In the genomic region with DNA sequence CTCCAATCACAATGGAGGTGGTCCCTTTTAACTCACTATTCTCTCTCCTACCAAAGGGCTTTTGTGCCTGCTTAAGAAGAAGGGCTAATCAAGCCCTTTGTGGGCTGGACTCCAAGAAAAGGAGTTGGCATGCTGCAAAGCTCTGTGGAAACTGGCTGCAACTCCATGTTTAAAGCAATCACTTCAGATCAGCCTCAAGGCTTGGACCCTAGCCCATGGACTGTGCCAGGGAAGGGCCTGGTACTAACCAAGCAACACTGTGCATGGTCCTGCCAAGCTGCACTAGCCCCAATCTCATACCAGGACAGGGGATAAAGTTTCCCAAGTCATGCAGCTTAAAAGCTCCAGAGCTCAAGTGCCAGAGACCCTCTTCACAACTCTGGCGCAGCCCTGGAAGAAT, we compare ENCODE assay signal across 11 cellular contexts.
DNase-seq lines count a peak whose midpoint lies in the region; ATAC-seq and TF ChIP-seq lines count a peak whose summit lies in the region.
"Had no signal": no experiment of that assay in that cellular context is flagged by ENCODE, and none has a peak within 500 bp of the region (broad histone marks: within the 10 kb centered on the region; RNA-seq: fewer than 3 reads in every experiment).

No MANE protein-coding gene starts in this region.

- peaks cover 1% of the 10 kb centered on the region for H3K36me3 Mint-ChIP-seq in activated naive CD4-positive, alpha-beta T cell treated with anti-CD3 and anti-CD28 coated beads, Interleukin-2, amount 50 U/mL, for 24 hours
- peaks cover 3% of the 10 kb centered on the region for H3K36me3 Mint-ChIP-seq in activated naive CD4-positive, alpha-beta T cell treated with anti-CD3 and anti-CD28 coated beads for 36 hours (ENCODE audit: low read depth)

- no peaks in the 10 kb centered on the region for H3K27me3 Mint-ChIP-seq in activated naive CD4-positive, alpha-beta T cell treated with anti-CD3 and anti-CD28 coated beads, Interleukin-2, amount 50 U/mL, for 24 hours
- no peaks in the 10 kb centered on the region for H3K27me3 Mint-ChIP-seq in activated naive CD4-positive, alpha-beta T cell treated with anti-CD3 and anti-CD28 coated beads for 36 hours (ENCODE audit: low read depth)

- H3K4me1 Mint-ChIP-seq in activated naive CD4-positive, alpha-beta T cell treated with anti-CD3 and anti-CD28 coated beads, Interleukin-2, amount 50 U/mL, for 24 hours = no peaks in the 10 kb centered on the region
- H3K4me1 Mint-ChIP-seq in activated naive CD4-positive, alpha-beta T cell treated with anti-CD3 and anti-CD28 coated beads for 36 hours (ENCODE audit: low read depth) = no peaks in the 10 kb centered on the region

- WGBS in ectodermal cell, 2 experiments = 94 to 98% methylated on average over 1 of the region's 1 CpG

- no peaks in the 10 kb centered on the region for H3K9me3 Mint-ChIP-seq in activated naive CD4-positive, alpha-beta T cell treated with anti-CD3 and anti-CD28 coated beads, Interleukin-2, amount 50 U/mL, for 24 hours
- H3K9me3 Mint-ChIP-seq in activated naive CD4-positive, alpha-beta T cell treated with anti-CD3 and anti-CD28 coated beads for 36 hours = no peaks in the 10 kb centered on the region

- CTCF ChIA-PET in activated naive CD4-positive, alpha-beta T cell treated with anti-CD3 and anti-CD28 coated beads for 36 hours (lab: Charles Lee) = interaction anchor here (1.7 to 5.9 kb wide), 2 partner anchors 180 to 206 kb away, joined by 3 to 38 read pairs; no protein-coding TSS in a partner anchor

- intact Hi-C loops in activated naive CD4-positive, alpha-beta T cell treated with anti-CD3 and anti-CD28 coated beads for 36 hours (cut with micrococcal nuclease) = no loop called here
- intact Hi-C loops in upper lobe of right lung (cut with DNase I) = no loop called here

- H3K4me3 Mint-ChIP-seq in activated naive CD4-positive, alpha-beta T cell treated with anti-CD3 and anti-CD28 coated beads, Interleukin-2, amount 50 U/mL, for 24 hours = no peak overlapping the region
- no peak overlapping the region for H3K4me3 Mint-ChIP-seq in activated naive CD4-positive, alpha-beta T cell treated with anti-CD3 and anti-CD28 coated beads for 36 hours

- H3K9me3 ChIP-seq in ectodermal cell (ENCODE audit: control insufficient read depth, low read length) (no peaks in the 10 kb centered on the region), upper lobe of right lung (no peaks in the 10 kb centered on the region)

- H3K27ac ChIP-seq in ectodermal cell (ENCODE audit: insufficient read depth, low read depth, low read length, poor library complexity, severe bottlenecking) (peak overlapping the region; percentile 4), upper lobe of right lung (no peak overlapping the region)

- no peaks in the 10 kb centered on the region for H3K36me3 ChIP-seq in ectodermal cell (ENCODE audit: control insufficient read depth, insufficient read depth, low read length)
- no peaks in the 10 kb centered on the region for H3K36me3 ChIP-seq in upper lobe of right lung

- H3K27me3 ChIP-seq in ectodermal cell (ENCODE audit: control insufficient read depth, insufficient read depth, low read length, poor library complexity, severe bottlenecking) (no peaks in the 10 kb centered on the region), upper lobe of right lung (no peaks in the 10 kb centered on the region)

- in situ Hi-C loops in GM13977 (cut with MboI; ENCODE audit: low pct_unique_long_range_greater_than_20kb, low sequenced_read_pairs, unreplicated experiment) = loop anchor here (25.0 kb wide), 1 partner anchor 292 kb away; no protein-coding TSS in a partner anchor

- ATAC-seq in upper lobe of right lung = peak; percentile 88

- H3K27ac Mint-ChIP-seq in activated naive CD4-positive, alpha-beta T cell treated with anti-CD3 and anti-CD28 coated beads, Interleukin-2, amount 50 U/mL, for 24 hours = peak overlapping the region; percentile 30
- no peak overlapping the region for H3K27ac Mint-ChIP-seq in activated naive CD4-positive, alpha-beta T cell treated with anti-CD3 and anti-CD28 coated beads for 36 hours

- H3K4me3 ChIP-seq in ectodermal cell (ENCODE audit: insufficient read depth, low read depth, low read length) (no peak overlapping the region), upper lobe of right lung (no peak overlapping the region)

- H3K4me1 ChIP-seq in ectodermal cell (ENCODE audit: control insufficient read depth, insufficient read depth, low read length) (peaks cover 9% of the 10 kb centered on the region), upper lobe of right lung (peaks cover 4% of the 10 kb centered on the region)

- no peak for DNase-seq in activated naive CD4-positive, alpha-beta T cell treated with anti-CD3 and anti-CD28 coated beads for 36 hours
- DNase-seq in middle frontal gyrus (ENCODE audit: extremely low spot score, low spot score) (peak; percentile 76), upper lobe of right lung (peak; percentile 75), GM13977 (ENCODE audit: low spot score) (no peak), OCI-M1 (lab: John Stamatoyannopoulos, UW) (no peak)
- DNase-seq in stimulated activated CD4-positive, alpha-beta T cell treated with anti-CD3 and anti-CD28 coated beads, Interleukin-12 subunit alpha, Interleukin-12 subunit beta, amount 100 ng/mL, for 4 hours = no peak
- DNase-seq: activated gamma-delta T cell, GDM1, KBM-7 had no signal

- no peak for TF ChIP-seq CTCF in upper lobe of right lung (IDR thresholded peaks at IDR 0.05)
- TF ChIP-seq CTCF in GM13977 (IDR thresholded peaks at IDR 0.05; ENCODE audit: extremely low read depth, insufficient read depth, missing control alignments) = no peak

Comparison
In these comparisons a context has a peak if more than half of its experiments do, and no peak if none do; other contexts are left out.
1. DNase-seq: peak in middle frontal gyrus (single experiment) and upper lobe of right lung (single experiment); none in activated naive CD4-positive, alpha-beta T cell treated with anti-CD3 and anti-CD28 coated beads for 36 hours (single experiment), GM13977 (single experiment), stimulated activated CD4-positive, alpha-beta T cell treated with anti-CD3 and anti-CD28 coated beads, Interleukin-12 subunit alpha, Interleukin-12 subunit beta, amount 100 ng/mL, for 4 hours (single experiment) and OCI-M1 (single experiment).